ENCODE assay signal across 8 cellular contexts in genomic region chr20:38748097-38748862, GRCh38. TPM values are rescaled to one million over a fixed set of nuclear protein-coding genes. Genes with fewer than 3 reads are reported as not detected.
DNase-seq lines count a peak whose midpoint lies in the region; ATAC-seq and TF ChIP-seq lines count a peak whose summit lies in the region.

Gene ACTR5, plus strand, starts transcription at chr20:38748460. Its CDS starts 19 bp downstream, at chr20:38748479.

- no peak for TF ChIP-seq RAD21 in Ishikawa (IDR thresholded peaks at IDR 0.05; ENCODE audit: low read depth)

- no peak for TF ChIP-seq EP300 in Ishikawa (IDR thresholded peaks at IDR 0.05; ENCODE audit: borderline replicate concordance)

- peak within 1 kb of the TSS; percentile 76 for H3K27ac ChIP-seq in epithelial cell of prostate

- ATAC-seq in GM21717 (IDR thresholded peaks at IDR 0.05; ENCODE audit: unreplicated experiment) = peak; percentile 84

- DNase-seq in DMS153 treated with DMSO at 0.1 percent for 48 hours (lab: John Stamatoyannopoulos, UW; ENCODE audit: unreplicated experiment) (peak; percentile 90), OCI-M1 (lab: John Stamatoyannopoulos, UW) (peak; percentile 97), activated T-cell treated with anti-CD3 and anti-CD28 coated beads for 4 hours (peak; percentile 97), epithelial cell of prostate (ENCODE audit: low read depth, low spot score) (peak; percentile 40), mucosa of gallbladder (ENCODE audit: low spot score) (peak; percentile 95)
- DNase-seq in stimulated activated CD8-positive, alpha-beta memory T cell treated with anti-CD3 and anti-CD28 coated beads, Interleukin-4, amount 100 ng/mL, for 1 hour (ENCODE audit: low read depth in 2 of 2, low spot score in 1 of 2) = peak; percentile 96 to 98

TF ChIP-seq in Ishikawa, 13 proteins besides CTCF, POLR2A, EP300 and RAD21:
- TF ChIP-seq USF1 (IDR thresholded peaks at IDR 0.05) (no peak), CEBPB (IDR thresholded peaks at IDR 0.05) (no peak), FOXM1 (IDR thresholded peaks at IDR 0.05; ENCODE audit: borderline replicate concordance, low read depth) (no peak), ZBTB7A (IDR thresholded peaks at IDR 0.05; ENCODE audit: low read depth) (no peak), MAX (IDR thresholded peaks at IDR 0.05) (no peak; the same call in none of the 2 replicates), TAF1 (IDR thresholded peaks at IDR 0.05; ENCODE audit: low read depth) (peak; percentile 82), YY1 (IDR thresholded peaks at IDR 0.05; ENCODE audit: low read depth) (peak; percentile 95), NFIC (IDR thresholded peaks at IDR 0.05) (0 out of 2 replicates have a peak, but pooled peaks have one; percentile 23), EGR1 (IDR thresholded peaks at IDR 0.05) (no peak), CREB1 (IDR thresholded peaks at IDR 0.05; ENCODE audit: low read depth) (peak; percentile 45; the same call in 1 of the 2 replicates), REST (IDR thresholded peaks at IDR 0.05; ENCODE audit: low read depth) (no peak; the same call in 1 of the 2 replicates)
TF ChIP-seq in Ishikawa: peak in this region for 4.

RNA-seq across cellular contexts. Expression of gene ACTR5, which starts in this region (rescaled TPM):
- 6.7 TPM for total RNA-seq in mucosa of gallbladder

Comparison
In these comparisons a context has a peak if more than half of its experiments do, and no peak if none do; other contexts are left out.
1. Peak in every context shown above with its lines: DNase-seq, ATAC-seq and H3K27ac ChIP-seq.
2. DNase-seq: peak in every context shown above with its lines; median percentile 97 in OCI-M1; 97 in activated T-cell treated with anti-CD3 and anti-CD28 coated beads for 4 hours; 97 in stimulated activated CD8-positive, alpha-beta memory T cell treated with anti-CD3 and anti-CD28 coated beads, Interleukin-4, amount 100 ng/mL, for 1 hour; 95 in mucosa of gallbladder; 90 in DMS153 treated with DMSO at 0.1 percent for 48 hours; 40 in epithelial cell of prostate.